Comparison of ENCODE assay signal across 10 cellular contexts in the genomic region with DNA sequence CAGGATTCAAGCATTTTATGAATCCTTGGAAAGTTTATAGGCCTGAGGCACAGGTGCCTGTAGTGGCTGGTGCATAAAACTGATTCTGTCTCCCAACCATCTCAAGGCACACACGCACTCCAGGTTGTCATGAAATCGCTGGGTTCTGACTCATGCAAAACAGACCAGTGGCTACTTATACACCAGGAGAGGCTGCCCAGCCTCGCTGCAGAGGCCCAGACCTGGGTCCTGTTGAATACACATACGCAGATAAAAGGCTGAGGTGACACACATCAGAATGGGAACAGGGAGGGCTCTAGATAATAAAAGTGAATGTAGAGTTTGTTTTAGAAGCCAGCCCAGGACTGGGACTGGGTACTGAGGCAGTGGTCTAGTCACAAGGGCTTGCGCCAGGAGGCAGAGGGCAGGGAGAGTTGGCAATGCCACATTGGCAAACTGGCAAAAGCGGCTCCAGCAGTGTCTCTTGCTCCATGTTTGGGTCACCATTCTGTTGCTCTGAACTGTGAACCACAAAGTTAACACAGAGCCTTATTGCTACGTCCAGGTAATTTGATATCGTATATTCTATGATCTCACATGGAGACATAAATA. TPM values are rescaled to one million over a fixed set of nuclear protein-coding genes. Genes with fewer than 3 reads are reported as not detected.
DNase-seq lines count a peak whose midpoint lies in the region; ATAC-seq and TF ChIP-seq lines count a peak whose summit lies in the region.
"Had no signal": no experiment of that assay in that cellular context is flagged by ENCODE, and none has a peak within 500 bp of the region (broad histone marks: within the 10 kb centered on the region; RNA-seq: fewer than 3 reads in every experiment).

No MANE protein-coding gene starts in this region.

- intact Hi-C loops in CD4-positive, alpha-beta memory T cell (cut with micrococcal nuclease), result loop anchor here (5.0 kb wide), 4 partner anchors 598 to 798 kb away; partner anchors contain the start of genes EMC6, NCBP3 and TAX1BP3
- intact Hi-C loops in dorsolateral prefrontal cortex (cut with DNase I), result loop anchor here (5.0 to 10.0 kb wide), 5 partner anchors 337 to 678 kb away; partner anchors contain the start of genes CLUH (in 1 of the 2), CTNS (in 1 of the 2), EMC6 (in 1 of the 2) and SHPK (in 1 of the 2)
- intact Hi-C loops in ascending aorta (cut with DNase I), result no loop called here

- no peak for TF ChIP-seq CTCF in dorsolateral prefrontal cortex (IDR thresholded peaks at IDR 0.05 in 54 of 56, conservative IDR thresholded peaks at IDR 0.05 in 2 of 56; ENCODE audit: low read depth in 1 of 56, partially characterized antibody in 56 of 56)
- no peak for TF ChIP-seq CTCF in nephron progenitor cell (IDR thresholded peaks at IDR 0.05)
- TF ChIP-seq CTCF in ascending aorta (IDR thresholded peaks at IDR 0.05), result no peak

- no peak for ATAC-seq in GM19463 (IDR thresholded peaks at IDR 0.05; ENCODE audit: unreplicated experiment)

- H3K9me3 ChIP-seq in CD4-positive, alpha-beta memory T cell (ENCODE audit: control insufficient read depth in 1 of 2, low read length in 2 of 2), result no peaks in the 10 kb centered on the region
- no peaks in the 10 kb centered on the region for H3K9me3 ChIP-seq in MG63
- peaks cover 0 to under 1% of the 10 kb centered on the region in 2 donors for H3K9me3 ChIP-seq in ascending aorta

- peaks cover 0 to 4% of the 10 kb centered on the region in 2 donors for H3K36me3 Mint-ChIP-seq in CD4-positive, alpha-beta memory T cell
- H3K36me3 Mint-ChIP-seq in nephron progenitor cell (ENCODE audit: low read depth), result no peaks in the 10 kb centered on the region

- peaks cover 0 to 14% (median 6%) of the 10 kb centered on the region in 4 donors for H3K4me1 Mint-ChIP-seq in CD4-positive, alpha-beta memory T cell
- H3K4me1 Mint-ChIP-seq in nephron progenitor cell, result peaks cover 6% of the 10 kb centered on the region

- peak overlapping the region in 1 of 7 donors; percentile 33 for H3K27ac Mint-ChIP-seq in CD4-positive, alpha-beta memory T cell
- no peak overlapping the region for H3K27ac Mint-ChIP-seq in nephron progenitor cell

- H3K27ac ChIP-seq in CD4-positive, alpha-beta memory T cell (ENCODE audit: low read depth, low read length), result no peak overlapping the region
- H3K27ac ChIP-seq in dorsolateral prefrontal cortex (peak overlapping the region in 20 of 59 donors; percentile 24 to 92 (median 84)), ascending aorta (no peak overlapping the region)

- peaks cover 15% of the 10 kb centered on the region for H3K4me1 ChIP-seq in CD4-positive, alpha-beta memory T cell (ENCODE audit: insufficient read depth, low read length)
- no peaks in the 10 kb centered on the region for H3K4me1 ChIP-seq in ascending aorta

- H3K27me3 Mint-ChIP-seq in CD4-positive, alpha-beta memory T cell, result no peaks in the 10 kb centered on the region
- peaks cover 19% of the 10 kb centered on the region for H3K27me3 Mint-ChIP-seq in nephron progenitor cell (ENCODE audit: low read depth, poor library complexity)

- POLR2A ChIA-PET in CD4-positive, alpha-beta memory T cell (lab: Charles Lee; ENCODE audit: partially characterized antibody), result interaction anchor here (1.8 kb wide), 1 partner anchor 235 kb away, joined by 4 read pairs; no protein-coding TSS in a partner anchor

- peak overlapping the region; percentile 66 to 94 for H3K4me3 ChIP-seq in CD4-positive, alpha-beta memory T cell (ENCODE audit: low read length in 2 of 2)
- H3K4me3 ChIP-seq in MG63 (peak overlapping the region; percentile 75), dorsolateral prefrontal cortex (peak overlapping the region in 58 of 59 donors; percentile 35 to 96 (median 82)), ascending aorta (peak overlapping the region in 1 of 2 donors; percentile 77)

- DNase-seq in CD4-positive, alpha-beta memory T cell, result no peak
- DNase-seq in MG63, result no peak
- DNase-seq in dorsolateral prefrontal cortex, result no peak
- DNase-seq in nephron progenitor cell, result no peak
- DNase-seq in NCI-H187 treated with DMSO at 0.1 percent for 48 hours (lab: John Stamatoyannopoulos, UW), result no peak
- DNase-seq in UCSD-AML1 (lab: John Stamatoyannopoulos, UW; ENCODE audit: unreplicated experiment), result no peak
- no peak for DNase-seq in ascending aorta (ENCODE audit: low spot score in 2 of 2)
- DNase-seq: NCI-H2029 treated with DMSO at 0.1 percent for 48 hours had no signal

- peak overlapping the region; percentile 89 to 96 (median 94) for H3K4me3 Mint-ChIP-seq in CD4-positive, alpha-beta memory T cell
- peak overlapping the region; percentile 91 for H3K4me3 Mint-ChIP-seq in nephron progenitor cell

- no peaks in the 10 kb centered on the region for H3K36me3 ChIP-seq in CD4-positive, alpha-beta memory T cell (ENCODE audit: insufficient read depth, low read length)
- no peaks in the 10 kb centered on the region for H3K36me3 ChIP-seq in MG63
- no peaks in the 10 kb centered on the region for H3K36me3 ChIP-seq in ascending aorta

- CTCF ChIA-PET in CD4-positive, alpha-beta memory T cell (lab: Charles Lee; ENCODE audit: partially characterized antibody), result interaction anchor here (1.0 to 1.1 kb wide), 4 partner anchors 9 to 600 kb away, joined by 3 to 7 read pairs (median 3); no protein-coding TSS in a partner anchor

- no peaks in the 10 kb centered on the region for H3K27me3 ChIP-seq in CD4-positive, alpha-beta memory T cell (ENCODE audit: insufficient read depth, low read length)
- H3K27me3 ChIP-seq in MG63, result no peaks in the 10 kb centered on the region
- H3K27me3 ChIP-seq in dorsolateral prefrontal cortex, result no peaks in the 10 kb centered on the region
- H3K27me3 ChIP-seq in ascending aorta, result no peaks in the 10 kb centered on the region

- H3K9me3 Mint-ChIP-seq in CD4-positive, alpha-beta memory T cell, result peaks cover 0 to 3% (median 0%) of the 10 kb centered on the region in 8 donors
- H3K9me3 Mint-ChIP-seq in nephron progenitor cell, result peaks cover 11% of the 10 kb centered on the region

RNA-seq across cellular contexts. Expression of gene OR1D5, which starts 13.6 kb away (rescaled TPM):
- not detected for total RNA-seq in CD4-positive, alpha-beta memory T cell
- not detected for polyA plus RNA-seq in CD4-positive, alpha-beta memory T cell
- total RNA-seq in MG63 (2014; rRNA removed; shearing (Covaris generic); ENCODE audit: low replicate concordance), result not detected in 2 replicates
- total RNA-seq in dorsolateral prefrontal cortex (not detected), ascending aorta (not detected)
- total RNA-seq: fibroblast of villous mesenchyme had no signal

RNA-seq across cellular contexts. Expression of gene OR1D2, which starts 54.4 kb away (rescaled TPM):
- not detected for total RNA-seq in CD4-positive, alpha-beta memory T cell
- not detected for polyA plus RNA-seq in CD4-positive, alpha-beta memory T cell
- total RNA-seq in MG63 (2014; rRNA removed; shearing (Covaris generic); ENCODE audit: low replicate concordance), result not detected in 2 replicates
- total RNA-seq in dorsolateral prefrontal cortex (under 1 TPM in 5 of 120 experiments, not detected in 115; 0.11 to 0.57 (median 0.15) TPM), ascending aorta (not detected)
- total RNA-seq: fibroblast of villous mesenchyme had no signal
